1 cellular context compared by ENCODE assay signal in genomic region chr1:14951766-14952165, GRCh38.
TF ChIP-seq lines count a peak whose summit lies in the region.

No MANE protein-coding gene starts in this region.

TF ChIP-seq in GM23338, 12 proteins besides CTCF, POLR2A, EP300 and RAD21:
- TF ChIP-seq ETS1 (IDR thresholded peaks at IDR 0.05), result no peak
